ENCODE assay signal across 2 cellular contexts in the genomic region with DNA sequence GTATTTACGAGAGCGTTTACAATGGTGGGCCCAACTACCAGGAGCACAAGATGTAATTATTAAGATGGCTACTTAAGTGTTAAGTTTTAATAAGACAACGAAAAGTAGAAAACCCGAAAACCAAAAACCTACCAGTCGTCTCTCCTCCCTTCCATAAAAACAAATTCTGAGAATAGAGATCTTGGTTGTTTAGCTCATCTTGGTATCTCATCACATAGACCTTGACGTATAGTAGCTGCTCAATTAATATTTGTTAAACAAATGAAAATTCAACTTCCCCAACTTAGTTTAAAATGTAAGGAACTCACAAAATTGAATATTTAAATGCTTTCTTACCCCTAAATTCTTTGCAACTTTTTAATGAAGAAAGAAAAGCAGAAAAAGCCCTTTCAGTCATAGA.
TF ChIP-seq lines count a peak whose summit lies in the region.

No MANE protein-coding gene starts in this region.

TF ChIP-seq in GM23338, 12 proteins besides CTCF, POLR2A, EP300 and RAD21 (continued from another document):
- TF ChIP-seq ZNF462 (CRISPR knock-in tag; IDR thresholded peaks at IDR 0.05), result no peak
- no peak for TF ChIP-seq POLR2AphosphoS5 (IDR thresholded peaks at IDR 0.05; ENCODE audit: low read depth)
- no peak for TF ChIP-seq ZNF331 (CRISPR knock-in tag; IDR thresholded peaks at IDR 0.05; ENCODE audit: low read depth)
- TF ChIP-seq EZH2 (IDR thresholded peaks at IDR 0.05; ENCODE audit: low read depth, unreplicated experiment), result no peak
- TF ChIP-seq STAT1 (IDR thresholded peaks at IDR 0.05; ENCODE audit: unreplicated experiment), result no peak
- TF ChIP-seq JUNB (IDR thresholded peaks at IDR 0.05; ENCODE audit: unreplicated experiment), result no peak
- TF ChIP-seq ZNF114 (CRISPR knock-in tag; IDR thresholded peaks at IDR 0.05), result no peak
- TF ChIP-seq REST (IDR thresholded peaks at IDR 0.05; ENCODE audit: unreplicated experiment), result no peak
TF ChIP-seq in GM23338: peak in this region for 0.

TF ChIP-seq in WTC11, 78 proteins besides CTCF, POLR2A, EP300 and RAD21 (continued from another document):
- TF ChIP-seq ARID4B (CRISPR knock-in tag; IDR thresholded peaks at IDR 0.05; ENCODE audit: borderline replicate concordance) (no peak), NR1H2 (CRISPR knock-in tag; IDR thresholded peaks at IDR 0.05) (no peak)
TF ChIP-seq in WTC11: peak in this region for 0.
